Comparison of ENCODE assay signal across 1 cellular context in the genomic region with DNA sequence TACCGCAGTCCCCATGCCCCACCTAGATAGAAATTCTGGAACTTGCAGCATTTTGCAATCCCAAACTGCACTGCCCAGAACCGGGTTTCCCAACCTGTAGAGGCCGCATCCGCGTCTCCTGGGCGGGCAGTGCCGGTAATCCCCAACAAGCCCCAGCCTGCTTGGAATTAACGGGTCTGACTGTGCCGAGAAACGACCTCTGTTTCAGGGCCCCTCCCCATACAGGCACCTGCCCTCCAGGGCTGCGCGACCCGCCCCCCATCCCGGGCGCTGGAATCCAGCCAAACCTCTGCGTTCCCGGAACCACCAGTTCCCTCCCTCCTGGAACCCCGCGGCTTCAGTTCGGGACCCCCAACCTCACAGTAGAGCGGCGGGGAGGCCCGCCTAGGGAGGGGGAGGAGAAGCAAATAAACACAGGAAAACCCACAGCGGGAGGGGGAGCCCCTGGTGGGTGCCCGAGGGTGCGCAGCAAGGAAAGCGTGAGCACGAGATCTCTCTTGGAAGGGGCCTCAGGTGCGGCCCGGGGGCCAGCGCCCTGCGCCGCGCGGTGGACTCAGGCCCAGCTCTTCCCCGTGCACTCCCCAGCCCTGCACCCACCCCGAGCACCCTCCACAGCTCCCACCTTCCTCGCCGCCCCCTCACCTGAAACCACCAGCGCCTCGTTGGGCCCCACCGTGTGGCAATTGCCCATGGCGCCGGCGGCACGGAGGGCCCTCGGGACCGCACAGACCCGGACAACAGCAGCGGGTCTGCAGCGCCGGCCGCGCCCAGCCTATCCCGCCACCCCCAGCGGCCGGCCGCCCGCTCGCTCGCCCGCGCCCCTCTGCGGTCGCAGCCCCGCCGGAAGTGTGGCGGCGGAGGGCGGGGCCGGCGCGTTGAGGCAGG.
A peak's percentile ranks its signal among the peaks of the same experiment; 100 is the strongest.
TF ChIP-seq lines count a peak whose summit lies in the region.

A gene with protein sequence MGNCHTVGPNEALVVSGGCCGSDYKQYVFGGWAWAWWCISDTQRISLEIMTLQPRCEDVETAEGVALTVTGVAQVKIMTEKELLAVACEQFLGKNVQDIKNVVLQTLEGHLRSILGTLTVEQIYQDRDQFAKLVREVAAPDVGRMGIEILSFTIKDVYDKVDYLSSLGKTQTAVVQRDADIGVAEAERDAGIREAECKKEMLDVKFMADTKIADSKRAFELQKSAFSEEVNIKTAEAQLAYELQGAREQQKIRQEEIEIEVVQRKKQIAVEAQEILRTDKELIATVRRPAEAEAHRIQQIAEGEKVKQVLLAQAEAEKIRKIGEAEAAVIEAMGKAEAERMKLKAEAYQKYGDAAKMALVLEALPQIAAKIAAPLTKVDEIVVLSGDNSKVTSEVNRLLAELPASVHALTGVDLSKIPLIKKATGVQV (minus strand): TSS at position 850 of the 885 bp plus-strand sequence. CDS start 159 bp downstream, at position 691.

TF ChIP-seq in HepG2, 621 proteins besides CTCF, POLR2A, EP300 and RAD21 (continued from another document and continues in another):
- TF ChIP-seq, protein P1, sequence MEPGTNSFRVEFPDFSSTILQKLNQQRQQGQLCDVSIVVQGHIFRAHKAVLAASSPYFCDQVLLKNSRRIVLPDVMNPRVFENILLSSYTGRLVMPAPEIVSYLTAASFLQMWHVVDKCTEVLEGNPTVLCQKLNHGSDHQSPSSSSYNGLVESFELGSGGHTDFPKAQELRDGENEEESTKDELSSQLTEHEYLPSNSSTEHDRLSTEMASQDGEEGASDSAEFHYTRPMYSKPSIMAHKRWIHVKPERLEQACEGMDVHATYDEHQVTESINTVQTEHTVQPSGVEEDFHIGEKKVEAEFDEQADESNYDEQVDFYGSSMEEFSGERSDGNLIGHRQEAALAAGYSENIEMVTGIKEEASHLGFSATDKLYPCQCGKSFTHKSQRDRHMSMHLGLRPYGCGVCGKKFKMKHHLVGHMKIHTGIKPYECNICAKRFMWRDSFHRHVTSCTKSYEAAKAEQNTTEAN (CRISPR knock-in tag; conservative IDR thresholded peaks at IDR 0.05): no peak; the same call in 1 of the 2 replicates
- TF ChIP-seq ZFP90 (CRISPR knock-in tag; IDR thresholded peaks at IDR 0.05; ENCODE audit: borderline replicate concordance) (peak; percentile 42; the same call in 1 of the 2 replicates), ZFP82 (CRISPR knock-in tag; IDR thresholded peaks at IDR 0.05; ENCODE audit: borderline replicate concordance) (no peak), CHD2 (IDR thresholded peaks at IDR 0.05; ENCODE audit: low read depth, low read length) (no peak), ZNF441 (CRISPR knock-in tag; IDR thresholded peaks at IDR 0.05; ENCODE audit: borderline replicate concordance) (no peak), GZF1 (CRISPR knock-in tag; IDR thresholded peaks at IDR 0.05) (no peak), TBL1XR1 (IDR thresholded peaks at IDR 0.05; ENCODE audit: borderline replicate concordance, low read length, partially characterized antibody) (no peak), HMGA1 (CRISPR knock-in tag; conservative IDR thresholded peaks at IDR 0.05) (no peak), POGZ (CRISPR knock-in tag; IDR thresholded peaks at IDR 0.05) (no peak), GTF2F1 (IDR thresholded peaks at IDR 0.05; ENCODE audit: low read length) (no peak), RAD51 (IDR thresholded peaks at IDR 0.05; ENCODE audit: borderline replicate concordance) (no peak), ZNF749 (CRISPR knock-in tag; IDR thresholded peaks at IDR 0.05; ENCODE audit: borderline replicate concordance) (peak; percentile 77), ZNF354B (CRISPR knock-in tag; IDR thresholded peaks at IDR 0.05) (no peak), EZH2 (conservative IDR thresholded peaks at IDR 0.05; ENCODE audit: low read depth, low read length) (no peak), BORCS8-MEF2B (CRISPR knock-in tag; IDR thresholded peaks at IDR 0.05) (no peak), MXD4 (CRISPR knock-in tag; IDR thresholded peaks at IDR 0.05) (no peak), ZNF724P (CRISPR knock-in tag; IDR thresholded peaks at IDR 0.05; ENCODE audit: borderline replicate concordance) (no peak), ARNTL (CRISPR knock-in tag; IDR thresholded peaks at IDR 0.05) (0 out of 2 replicates have a peak, but pooled peaks have one; percentile 27), ISL2 (CRISPR knock-in tag; IDR thresholded peaks at IDR 0.05) (no peak; the same call in 1 of the 2 replicates), SP2 (CRISPR knock-in tag; IDR thresholded peaks at IDR 0.05) (peak; percentile 47; the same call in 1 of the 2 replicates), THAP11 (CRISPR knock-in tag; IDR thresholded peaks at IDR 0.05) (peak; percentile 57), ZNF879 (CRISPR knock-in tag; IDR thresholded peaks at IDR 0.05) (no peak), CAMTA2 (CRISPR knock-in tag; IDR thresholded peaks at IDR 0.05; ENCODE audit: borderline replicate concordance) (no peak), PHF8 (CRISPR knock-in tag; IDR thresholded peaks at IDR 0.05) (peak; percentile 91), ZNF781 (CRISPR knock-in tag; IDR thresholded peaks at IDR 0.05; ENCODE audit: borderline replicate concordance, not compliant biosample characterization) (peak; percentile 39), PAF1 (CRISPR knock-in tag; IDR thresholded peaks at IDR 0.05) (no peak), MBNL3 (CRISPR knock-in tag; conservative IDR thresholded peaks at IDR 0.05) (no peak), TMF1 (CRISPR knock-in tag; IDR thresholded peaks at IDR 0.05; ENCODE audit: low read depth) (no peak), ZNF160 (CRISPR knock-in tag; IDR thresholded peaks at IDR 0.05) (no peak), NR3C1 (CRISPR knock-in tag; IDR thresholded peaks at IDR 0.05) (no peak), PLRG1 (conservative IDR thresholded peaks at IDR 0.05) (no peak), ZNF235 (CRISPR knock-in tag; IDR thresholded peaks at IDR 0.05; ENCODE audit: borderline replicate concordance) (no peak), TOE1 (CRISPR knock-in tag; IDR thresholded peaks at IDR 0.05) (no peak)
- TF ChIP-seq, protein P2, sequence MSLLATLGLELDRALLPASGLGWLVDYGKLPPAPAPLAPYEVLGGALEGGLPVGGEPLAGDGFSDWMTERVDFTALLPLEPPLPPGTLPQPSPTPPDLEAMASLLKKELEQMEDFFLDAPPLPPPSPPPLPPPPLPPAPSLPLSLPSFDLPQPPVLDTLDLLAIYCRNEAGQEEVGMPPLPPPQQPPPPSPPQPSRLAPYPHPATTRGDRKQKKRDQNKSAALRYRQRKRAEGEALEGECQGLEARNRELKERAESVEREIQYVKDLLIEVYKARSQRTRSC (CRISPR knock-in tag; IDR thresholded peaks at IDR 0.05; ENCODE audit: low read depth): no peak
- TF ChIP-seq, protein P3, sequence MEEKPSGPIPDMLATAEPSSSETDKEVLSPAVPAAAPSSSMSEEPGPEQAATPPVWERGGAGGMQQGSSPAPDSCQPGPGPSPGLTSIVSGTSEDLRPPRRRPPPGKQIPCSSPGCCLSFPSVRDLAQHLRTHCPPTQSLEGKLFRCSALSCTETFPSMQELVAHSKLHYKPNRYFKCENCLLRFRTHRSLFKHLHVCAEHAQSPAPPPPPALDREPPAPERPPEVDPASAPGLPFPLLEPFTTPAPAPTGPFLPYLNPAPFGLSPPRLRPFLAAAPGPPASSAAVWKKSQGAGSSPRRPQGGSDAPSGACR (CRISPR knock-in tag; IDR thresholded peaks at IDR 0.05): no peak
- TF ChIP-seq, protein P4, sequence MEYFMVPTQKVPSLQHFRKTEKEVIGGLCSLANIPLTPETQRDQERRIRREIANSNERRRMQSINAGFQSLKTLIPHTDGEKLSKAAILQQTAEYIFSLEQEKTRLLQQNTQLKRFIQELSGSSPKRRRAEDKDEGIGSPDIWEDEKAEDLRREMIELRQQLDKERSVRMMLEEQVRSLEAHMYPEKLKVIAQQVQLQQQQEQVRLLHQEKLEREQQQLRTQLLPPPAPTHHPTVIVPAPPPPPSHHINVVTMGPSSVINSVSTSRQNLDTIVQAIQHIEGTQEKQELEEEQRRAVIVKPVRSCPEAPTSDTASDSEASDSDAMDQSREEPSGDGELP (IDR thresholded peaks at IDR 0.05; ENCODE audit: borderline replicate concordance, low read depth): no peak
- TF ChIP-seq, protein P5, sequence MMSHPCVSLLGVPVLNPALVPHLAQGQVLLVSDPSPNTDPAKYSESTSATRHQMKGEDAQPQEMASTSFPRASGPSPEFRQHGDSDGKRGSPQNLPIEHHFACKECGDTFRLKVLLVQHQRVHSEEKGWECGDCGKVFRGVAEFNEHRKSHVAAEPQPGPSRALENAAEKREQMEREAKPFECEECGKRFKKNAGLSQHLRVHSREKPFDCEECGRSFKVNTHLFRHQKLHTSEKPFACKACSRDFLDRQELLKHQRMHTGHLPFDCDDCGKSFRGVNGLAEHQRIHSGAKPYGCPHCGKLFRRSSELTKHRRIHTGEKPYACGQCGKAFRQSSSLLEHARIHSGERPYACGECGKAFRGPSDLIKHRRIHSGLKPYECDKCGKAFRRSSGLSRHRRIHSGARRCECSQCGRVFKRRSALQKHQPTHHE (CRISPR knock-in tag; IDR thresholded peaks at IDR 0.05; ENCODE audit: borderline replicate concordance): no peak
- TF ChIP-seq, protein P6, sequence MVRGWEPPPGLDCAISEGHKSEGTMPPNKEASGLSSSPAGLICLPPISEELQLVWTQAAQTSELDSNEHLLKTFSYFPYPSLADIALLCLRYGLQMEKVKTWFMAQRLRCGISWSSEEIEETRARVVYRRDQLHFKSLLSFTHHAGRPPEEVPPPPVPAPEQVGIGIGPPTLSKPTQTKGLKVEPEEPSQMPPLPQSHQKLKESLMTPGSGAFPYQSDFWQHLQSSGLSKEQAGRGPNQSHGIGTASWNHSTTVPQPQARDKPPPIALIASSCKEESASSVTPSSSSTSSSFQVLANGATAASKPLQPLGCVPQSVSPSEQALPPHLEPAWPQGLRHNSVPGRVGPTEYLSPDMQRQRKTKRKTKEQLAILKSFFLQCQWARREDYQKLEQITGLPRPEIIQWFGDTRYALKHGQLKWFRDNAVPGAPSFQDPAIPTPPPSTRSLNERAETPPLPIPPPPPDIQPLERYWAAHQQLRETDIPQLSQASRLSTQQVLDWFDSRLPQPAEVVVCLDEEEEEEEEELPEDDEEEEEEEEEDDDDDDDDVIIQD (CRISPR knock-in tag; IDR thresholded peaks at IDR 0.05; ENCODE audit: low read depth): no peak
- TF ChIP-seq, protein P7, sequence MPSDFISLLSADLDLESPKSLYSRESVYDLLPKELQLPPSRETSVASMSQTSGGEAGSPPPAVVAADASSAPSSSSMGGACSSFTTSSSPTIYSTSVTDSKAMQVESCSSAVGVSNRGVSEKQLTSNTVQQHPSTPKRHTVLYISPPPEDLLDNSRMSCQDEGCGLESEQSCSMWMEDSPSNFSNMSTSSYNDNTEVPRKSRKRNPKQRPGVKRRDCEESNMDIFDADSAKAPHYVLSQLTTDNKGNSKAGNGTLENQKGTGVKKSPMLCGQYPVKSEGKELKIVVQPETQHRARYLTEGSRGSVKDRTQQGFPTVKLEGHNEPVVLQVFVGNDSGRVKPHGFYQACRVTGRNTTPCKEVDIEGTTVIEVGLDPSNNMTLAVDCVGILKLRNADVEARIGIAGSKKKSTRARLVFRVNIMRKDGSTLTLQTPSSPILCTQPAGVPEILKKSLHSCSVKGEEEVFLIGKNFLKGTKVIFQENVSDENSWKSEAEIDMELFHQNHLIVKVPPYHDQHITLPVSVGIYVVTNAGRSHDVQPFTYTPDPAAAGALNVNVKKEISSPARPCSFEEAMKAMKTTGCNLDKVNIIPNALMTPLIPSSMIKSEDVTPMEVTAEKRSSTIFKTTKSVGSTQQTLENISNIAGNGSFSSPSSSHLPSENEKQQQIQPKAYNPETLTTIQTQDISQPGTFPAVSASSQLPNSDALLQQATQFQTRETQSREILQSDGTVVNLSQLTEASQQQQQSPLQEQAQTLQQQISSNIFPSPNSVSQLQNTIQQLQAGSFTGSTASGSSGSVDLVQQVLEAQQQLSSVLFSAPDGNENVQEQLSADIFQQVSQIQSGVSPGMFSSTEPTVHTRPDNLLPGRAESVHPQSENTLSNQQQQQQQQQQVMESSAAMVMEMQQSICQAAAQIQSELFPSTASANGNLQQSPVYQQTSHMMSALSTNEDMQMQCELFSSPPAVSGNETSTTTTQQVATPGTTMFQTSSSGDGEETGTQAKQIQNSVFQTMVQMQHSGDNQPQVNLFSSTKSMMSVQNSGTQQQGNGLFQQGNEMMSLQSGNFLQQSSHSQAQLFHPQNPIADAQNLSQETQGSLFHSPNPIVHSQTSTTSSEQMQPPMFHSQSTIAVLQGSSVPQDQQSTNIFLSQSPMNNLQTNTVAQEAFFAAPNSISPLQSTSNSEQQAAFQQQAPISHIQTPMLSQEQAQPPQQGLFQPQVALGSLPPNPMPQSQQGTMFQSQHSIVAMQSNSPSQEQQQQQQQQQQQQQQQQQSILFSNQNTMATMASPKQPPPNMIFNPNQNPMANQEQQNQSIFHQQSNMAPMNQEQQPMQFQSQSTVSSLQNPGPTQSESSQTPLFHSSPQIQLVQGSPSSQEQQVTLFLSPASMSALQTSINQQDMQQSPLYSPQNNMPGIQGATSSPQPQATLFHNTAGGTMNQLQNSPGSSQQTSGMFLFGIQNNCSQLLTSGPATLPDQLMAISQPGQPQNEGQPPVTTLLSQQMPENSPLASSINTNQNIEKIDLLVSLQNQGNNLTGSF (CRISPR knock-in tag; IDR thresholded peaks at IDR 0.05): no peak
- TF ChIP-seq, protein P8, sequence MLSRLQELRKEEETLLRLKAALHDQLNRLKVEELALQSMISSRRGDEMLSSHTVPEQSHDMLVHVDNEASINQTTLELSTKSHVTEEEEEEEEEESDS (CRISPR knock-in tag; IDR thresholded peaks at IDR 0.05; ENCODE audit: borderline replicate concordance): no peak
- TF ChIP-seq, protein P9, sequence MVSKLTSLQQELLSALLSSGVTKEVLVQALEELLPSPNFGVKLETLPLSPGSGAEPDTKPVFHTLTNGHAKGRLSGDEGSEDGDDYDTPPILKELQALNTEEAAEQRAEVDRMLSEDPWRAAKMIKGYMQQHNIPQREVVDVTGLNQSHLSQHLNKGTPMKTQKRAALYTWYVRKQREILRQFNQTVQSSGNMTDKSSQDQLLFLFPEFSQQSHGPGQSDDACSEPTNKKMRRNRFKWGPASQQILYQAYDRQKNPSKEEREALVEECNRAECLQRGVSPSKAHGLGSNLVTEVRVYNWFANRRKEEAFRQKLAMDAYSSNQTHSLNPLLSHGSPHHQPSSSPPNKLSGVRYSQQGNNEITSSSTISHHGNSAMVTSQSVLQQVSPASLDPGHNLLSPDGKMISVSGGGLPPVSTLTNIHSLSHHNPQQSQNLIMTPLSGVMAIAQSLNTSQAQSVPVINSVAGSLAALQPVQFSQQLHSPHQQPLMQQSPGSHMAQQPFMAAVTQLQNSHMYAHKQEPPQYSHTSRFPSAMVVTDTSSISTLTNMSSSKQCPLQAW (CRISPR knock-in tag; IDR thresholded peaks at IDR 0.05): 0 out of 2 replicates have a peak, but pooled peaks have one; percentile 40
- TF ChIP-seq, protein P10, sequence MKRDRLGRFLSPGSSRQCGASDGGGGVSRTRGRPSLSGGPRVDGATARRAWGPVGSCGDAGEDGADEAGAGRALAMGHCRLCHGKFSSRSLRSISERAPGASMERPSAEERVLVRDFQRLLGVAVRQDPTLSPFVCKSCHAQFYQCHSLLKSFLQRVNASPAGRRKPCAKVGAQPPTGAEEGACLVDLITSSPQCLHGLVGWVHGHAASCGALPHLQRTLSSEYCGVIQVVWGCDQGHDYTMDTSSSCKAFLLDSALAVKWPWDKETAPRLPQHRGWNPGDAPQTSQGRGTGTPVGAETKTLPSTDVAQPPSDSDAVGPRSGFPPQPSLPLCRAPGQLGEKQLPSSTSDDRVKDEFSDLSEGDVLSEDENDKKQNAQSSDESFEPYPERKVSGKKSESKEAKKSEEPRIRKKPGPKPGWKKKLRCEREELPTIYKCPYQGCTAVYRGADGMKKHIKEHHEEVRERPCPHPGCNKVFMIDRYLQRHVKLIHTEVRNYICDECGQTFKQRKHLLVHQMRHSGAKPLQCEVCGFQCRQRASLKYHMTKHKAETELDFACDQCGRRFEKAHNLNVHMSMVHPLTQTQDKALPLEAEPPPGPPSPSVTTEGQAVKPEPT (CRISPR knock-in tag; IDR thresholded peaks at IDR 0.05; ENCODE audit: low read depth): no peak; the same call in 1 of the 2 replicates
